In the genomic region with DNA sequence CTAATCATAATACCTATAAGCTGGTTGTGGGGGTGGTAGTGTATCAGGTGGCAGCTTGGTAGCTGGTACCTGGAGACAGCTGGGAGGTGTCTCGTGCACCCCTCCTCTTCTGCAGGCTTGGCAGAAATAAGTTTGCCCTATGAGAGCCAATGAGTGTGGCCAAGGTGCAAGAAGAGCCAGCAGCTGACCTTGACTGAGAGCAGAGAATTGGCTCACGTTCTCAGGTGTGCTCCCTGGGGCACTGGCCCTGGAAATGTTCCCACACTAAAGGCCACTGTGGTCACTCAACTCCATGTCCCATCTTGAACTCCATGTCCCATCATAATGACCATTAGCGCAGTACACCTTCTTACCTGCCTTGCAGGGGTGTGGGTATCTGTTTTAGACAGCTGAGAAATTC, we compare ENCODE assay signal across 29 cellular contexts.
"Had no signal": no experiment of that assay in that cellular context is flagged by ENCODE, and none has a peak within 500 bp of the region (broad histone marks: within the 10 kb centered on the region; RNA-seq: fewer than 3 reads in every experiment).

No MANE protein-coding gene starts in this region.

- H3K9me3 ChIP-seq: colonic mucosa, esophagus muscularis mucosa, esophagus squamous epithelium, gastrocnemius medialis, gastroesophageal sphincter, heart left ventricle, heart right ventricle had no signal

- ATAC-seq: effector memory CD8-positive, alpha-beta T cell; esophagus mucosa; foreskin keratinocyte; gastrocnemius medialis; gastroesophageal sphincter; heart left ventricle; heart right ventricle had no signal

- H3K4me1 ChIP-seq: colonic mucosa, esophagus muscularis mucosa, foreskin keratinocyte, gastrocnemius medialis, gastroesophageal sphincter had no signal

- H3K4me3 ChIP-seq: colonic mucosa, coronary artery, dorsolateral prefrontal cortex, esophagus muscularis mucosa, esophagus squamous epithelium, gastrocnemius medialis, gastroesophageal sphincter, heart left ventricle, heart right ventricle had no signal

- H3K27ac Mint-ChIP-seq: dendritic cell treated with granulocyte-macrophage colony-stimulating factor and Interleukin-4, amounts not matched to agents 40 ng/mL and 50 ng/mL, for 4 days; effector memory CD8-positive, alpha-beta T cell; endodermal cell had no signal

- FAIRE-seq: colon, endometrium, endothelial cell of umbilical vein, frontal cortex had no signal

- DNase-seq: colonic mucosa; cortex of kidney; dermis blood vessel endothelial cell; dorsolateral prefrontal cortex; effector CD4-positive, alpha-beta T cell; effector CD8-positive, alpha-beta T cell; effector memory CD4-positive, alpha-beta T cell; effector memory CD8-positive, alpha-beta T cell; endodermal cell; erythroblast; esophagus squamous epithelium; foreskin fibroblast; foreskin keratinocyte; foreskin melanocyte; gastrocnemius medialis; glutamatergic neuron; head of caudate nucleus; heart left ventricle; heart right ventricle had no signal

- H3K9me3 Mint-ChIP-seq: dendritic cell treated with granulocyte-macrophage colony-stimulating factor and Interleukin-4, amounts not matched to agents 40 ng/mL and 50 ng/mL, for 4 days; effector memory CD8-positive, alpha-beta T cell; endodermal cell had no signal

- H3K4me3 Mint-ChIP-seq: dendritic cell treated with granulocyte-macrophage colony-stimulating factor and Interleukin-4, amounts not matched to agents 40 ng/mL and 50 ng/mL, for 4 days; effector memory CD8-positive, alpha-beta T cell; endodermal cell had no signal

- H3K27me3 ChIP-seq: colonic mucosa, dorsolateral prefrontal cortex, esophagus muscularis mucosa, esophagus squamous epithelium, foreskin keratinocyte, gastrocnemius medialis, gastroesophageal sphincter, heart left ventricle, heart right ventricle had no signal

- H3K27me3 Mint-ChIP-seq: dendritic cell treated with granulocyte-macrophage colony-stimulating factor and Interleukin-4, amounts not matched to agents 40 ng/mL and 50 ng/mL, for 4 days; effector memory CD8-positive, alpha-beta T cell had no signal

- H3K27ac ChIP-seq: colonic mucosa, coronary artery, dorsolateral prefrontal cortex, epithelial cell of prostate, esophagus muscularis mucosa, esophagus squamous epithelium, foreskin keratinocyte, gastrocnemius medialis, gastroesophageal sphincter, heart left ventricle, heart right ventricle had no signal
